ENCODE assay signal across 5 cellular contexts in genomic region chr2:189687796-189688195, GRCh38. TPM values are rescaled to one million over a fixed set of nuclear protein-coding genes. Genes with fewer than 3 reads are reported as not detected.
DNase-seq lines count a peak whose midpoint lies in the region; ATAC-seq, FAIRE-seq and TF ChIP-seq lines count a peak whose summit lies in the region.
"Not testable (repeated sequence)": the region's sequence is repeated elsewhere in the genome, so short reads cannot be mapped to it uniquely, and the experiment has no call there.

No MANE protein-coding gene starts in this region.

- not testable (repeated sequence) for H2AK5ac ChIP-seq in IMR-90 (ENCODE audit: low read depth, low read length)

- not testable (repeated sequence) for TF ChIP-seq CTCF in A549 (IDR thresholded peaks at IDR 0.05); IMR-90 (conservative IDR thresholded peaks at IDR 0.05; ENCODE audit: low read depth, low read length); K562 (IDR thresholded peaks at IDR 0.05 in 2 of 3, conservative IDR thresholded peaks at IDR 0.05 in 1 of 3; ENCODE audit: insufficient read depth in 2 of 3, low read depth in 1 of 3, low read length in 3 of 3); HepG2 (CRISPR knock-in tag; IDR thresholded peaks at IDR 0.05)

- not testable (repeated sequence) for H4K20me1 ChIP-seq in IMR-90 (ENCODE audit: insufficient read depth, low read length); K562 (replicated peaks; ENCODE audit: control insufficient read depth, insufficient read depth, low read length); HepG2 (ENCODE audit: insufficient read depth, low read length)

- H3K18ac ChIP-seq in IMR-90 (ENCODE audit: low read depth, low read length): not testable (repeated sequence)

- not testable (repeated sequence) for H3K9ac ChIP-seq in IMR-90 (ENCODE audit: low read depth, low read length); K562 (ENCODE audit: insufficient read depth in 1 of 2, low read depth in 2 of 2, low read length in 2 of 2); HepG2 (ENCODE audit: insufficient read depth, low read depth, low read length)

- not testable (repeated sequence) for H2AFZ ChIP-seq in IMR-90 (replicated peaks; ENCODE audit: low read length, poor library complexity); K562 (ENCODE audit: low read depth, low read length); HepG2 (ENCODE audit: low read length)

- not testable (repeated sequence) for H3K4me3 ChIP-seq in A549; IMR-90 (ENCODE audit: insufficient read depth, low read depth, low read length); K562; HepG2 (replicated peaks in 1 of 3; ENCODE audit: insufficient read depth in 1 of 3, low read depth in 2 of 3, low read length in 3 of 3)

- not testable (repeated sequence) for H3K9me1 ChIP-seq in IMR-90 (ENCODE audit: insufficient read depth, low read length); K562 (ENCODE audit: control insufficient read depth, insufficient read depth, low read length)

- H2BK120ac ChIP-seq in IMR-90 (ENCODE audit: low read depth, low read length): not testable (repeated sequence)

- FAIRE-seq in A549 (lab: Jason Lieb, UNC); K562 (lab: Jason Lieb, UNC); HepG2 (lab: Jason Lieb, UNC): not testable (repeated sequence)

- intact Hi-C loops in IMR-90 (cut with micrococcal nuclease); K562 (cut with micrococcal nuclease); HepG2 (cut with micrococcal nuclease; ENCODE audit: unreplicated experiment): not testable (repeated sequence)

- H3K4me3 Mint-ChIP-seq in activated T-cell treated with anti-CD3 and anti-CD28 coated beads, Interleukin-2, amount 50 U/mL, for 72 hours: not testable (repeated sequence)

- not testable (repeated sequence) for DNase-seq in A549 (ENCODE audit: low read depth in 1 of 2, low spot score in 1 of 2); IMR-90; activated T-cell treated with anti-CD3 and anti-CD28 coated beads, Interleukin-2, amount 50 U/mL, for 72 hours; K562 (ENCODE audit: extremely low read depth in 1 of 4, low spot score in 3 of 4); HepG2 (ENCODE audit: low spot score)

- not testable (repeated sequence) for ATAC-seq in A549; IMR-90 (ENCODE audit: low read depth); activated T-cell treated with anti-CD3 and anti-CD28 coated beads, Interleukin-2, amount 50 U/mL, for 72 hours (replicated peaks in 1 of 2); K562; HepG2

- H2BK20ac ChIP-seq in IMR-90 (ENCODE audit: low read depth, low read length): not testable (repeated sequence)

- not testable (repeated sequence) for H2AK9ac ChIP-seq in IMR-90 (replicated peaks; ENCODE audit: low read depth, low read length, poor library complexity)

- CTCF ChIA-PET in A549 (lab: Yijun Ruan, JAX): interaction anchor here (0.9 to 4.0 kb wide), 3 partner anchors 11 to 27 kb away, joined by 3 to 11 read pairs (median 7); no protein-coding TSS in a partner anchor
- CTCF ChIA-PET in IMR-90 (lab: Yijun Ruan, JAX); K562 (lab: Yijun Ruan, JAX; ENCODE audit: low intra/inter-chr PET ratio); HepG2 (lab: Yijun Ruan, JAX; ENCODE audit: low intra/inter-chr PET ratio, low total read pairs): not testable (repeated sequence)

- not testable (repeated sequence) for H3K79me2 ChIP-seq in K562 (ENCODE audit: control insufficient read depth, insufficient read depth, low read length); HepG2 (ENCODE audit: insufficient read depth, low read length)

- H3K27ac Mint-ChIP-seq in activated T-cell treated with anti-CD3 and anti-CD28 coated beads, Interleukin-2, amount 50 U/mL, for 72 hours: peak overlapping the region; percentile 13

- H3K9me3 Mint-ChIP-seq in activated T-cell treated with anti-CD3 and anti-CD28 coated beads, Interleukin-2, amount 50 U/mL, for 72 hours: not testable (repeated sequence)

- H3K36me3 Mint-ChIP-seq in activated T-cell treated with anti-CD3 and anti-CD28 coated beads, Interleukin-2, amount 50 U/mL, for 72 hours (ENCODE audit: insufficient read depth in 2 of 2): not testable (repeated sequence)

- H3K4me2 ChIP-seq in A549; IMR-90 (ENCODE audit: low read depth, low read length); K562 (ENCODE audit: insufficient read depth, low read length); HepG2 (ENCODE audit: low read depth, low read length): not testable (repeated sequence)

- H2BK5ac ChIP-seq in IMR-90 (ENCODE audit: low read depth, low read length, poor library complexity, severe bottlenecking): not testable (repeated sequence)

- not testable (repeated sequence) for TF ChIP-seq POLR2A in A549 (IDR thresholded peaks at IDR 0.05; ENCODE audit: low read length); IMR-90 (IDR thresholded peaks at IDR 0.05; ENCODE audit: low read depth, low read length); K562 (conservative IDR thresholded peaks at IDR 0.05); HepG2 (IDR thresholded peaks at IDR 0.05; ENCODE audit: insufficient read depth in 1 of 2, low read depth in 2 of 2, low read length in 2 of 2)

- H3K14ac ChIP-seq in IMR-90 (replicated peaks; ENCODE audit: low read depth, low read length): not testable (repeated sequence)

- H3K27ac ChIP-seq in A549; IMR-90 (ENCODE audit: insufficient read depth, low read length); K562 (ENCODE audit: extremely low read depth, low read depth, low read length); HepG2 (ENCODE audit: extremely low read length, insufficient read depth, low read length): not testable (repeated sequence)

- not testable (repeated sequence) for H2BK15ac ChIP-seq in IMR-90 (ENCODE audit: low read depth, low read length)

- H3K4me1 ChIP-seq in A549; IMR-90 (ENCODE audit: control insufficient read depth, insufficient read depth, low read length); K562 (replicated peaks in 1 of 2; ENCODE audit: control insufficient read depth in 2 of 2, insufficient read depth in 2 of 2, low read length in 2 of 2); HepG2 (ENCODE audit: insufficient read depth, low read length): not testable (repeated sequence)

- in situ Hi-C loops in IMR-90 (cut with MboI; ENCODE audit: low sequenced_read_pairs); K562 (cut with MboI); HepG2 (cut with HindIII; ENCODE audit: extremely low pct_ligation_motif_present, low pct_unique_long_range_greater_than_20kb): not testable (repeated sequence)

- not testable (repeated sequence) for H3K23ac ChIP-seq in IMR-90 (ENCODE audit: low read depth, low read length)

- not testable (repeated sequence) for H3K56ac ChIP-seq in IMR-90 (ENCODE audit: extremely low read depth, insufficient read depth, low read length)

- not testable (repeated sequence) for TF ChIP-seq EP300 in A549 (IDR thresholded peaks at IDR 0.05); K562 (IDR thresholded peaks at IDR 0.05; ENCODE audit: low read length); HepG2 (IDR thresholded peaks at IDR 0.05; ENCODE audit: low read depth in 2 of 2, low read length in 2 of 2); HepG2 (CRISPR knock-in tag; IDR thresholded peaks at IDR 0.05; ENCODE audit: borderline replicate concordance)

- not testable (repeated sequence) for H3K27me3 Mint-ChIP-seq in activated T-cell treated with anti-CD3 and anti-CD28 coated beads, Interleukin-2, amount 50 U/mL, for 72 hours (ENCODE audit: low read depth)

- dilution Hi-C loops in IMR-90 (cut with HindIII; ENCODE audit: low sequenced_read_pairs, unreplicated experiment): not testable (repeated sequence)

- not testable (repeated sequence) for H4K5ac ChIP-seq in IMR-90 (ENCODE audit: low read depth, low read length)

- not testable (repeated sequence) for H3K27me3 ChIP-seq in IMR-90 (ENCODE audit: control insufficient read depth, insufficient read depth, low read length); K562 (ENCODE audit: control insufficient read depth in 2 of 2, insufficient read depth in 2 of 2, low read length in 2 of 2); HepG2 (ENCODE audit: control insufficient read depth in 1 of 2, insufficient read depth in 2 of 2, low read length in 2 of 2)

- TF ChIP-seq RAD21 in A549 (conservative IDR thresholded peaks at IDR 0.05 in 1 of 2, IDR thresholded peaks at IDR 0.05 in 1 of 2); IMR-90 (IDR thresholded peaks at IDR 0.05; ENCODE audit: low read length); K562 (CRISPR knock-in tag; conservative IDR thresholded peaks at IDR 0.05 in 1 of 2, IDR thresholded peaks at IDR 0.05 in 1 of 2); HepG2 (CRISPR knock-in tag; IDR thresholded peaks at IDR 0.05): not testable (repeated sequence)

- H3K36me3 ChIP-seq in IMR-90 (ENCODE audit: control insufficient read depth, insufficient read depth, low read length); K562 (ENCODE audit: control insufficient read depth, insufficient read depth, low read length); HepG2 (replicated peaks in 1 of 2; ENCODE audit: control insufficient read depth in 1 of 2, insufficient read depth in 2 of 2, low read length in 2 of 2): not testable (repeated sequence)

- H4K8ac ChIP-seq in IMR-90 (ENCODE audit: low read depth in 2 of 2, low read length in 2 of 2): not testable (repeated sequence)

- H3K79me1 ChIP-seq in IMR-90 (ENCODE audit: low read depth in 1 of 2, low read length in 2 of 2): not testable (repeated sequence)

- peaks cover 30% of the 10 kb centered on the region for H3K4me1 Mint-ChIP-seq in activated T-cell treated with anti-CD3 and anti-CD28 coated beads, Interleukin-2, amount 50 U/mL, for 72 hours (ENCODE audit: low read depth)

- not testable (repeated sequence) for BruUV-seq in IMR-90 (replicated peaks; lab: Mats Ljungman, UMichigan); HepG2 (replicated peaks; lab: Mats Ljungman, UMichigan)
- TSS peak; percentile 86 for BruUV-seq in K562 (replicated peaks; lab: Mats Ljungman, UMichigan)

- POLR2A ChIA-PET in A549 (lab: Yijun Ruan, JAX); IMR-90 (lab: Charles Lee; ENCODE audit: unreplicated experiment); K562 (lab: Yijun Ruan, JAX); HepG2 (lab: Yijun Ruan, JAX): not testable (repeated sequence)

- not testable (repeated sequence) for H3K9me3 ChIP-seq in A549; IMR-90 (ENCODE audit: control insufficient read depth, insufficient read depth, low read length); K562 (replicated peaks; ENCODE audit: control insufficient read depth, insufficient read depth, low read depth, low read length); HepG2 (ENCODE audit: low read length)

- WGBS in A549 (ENCODE audit: missing lambda C conversion rate): 43% methylated on average over 1 of the region's 1 CpG
- no CpG with 5 or more reads among the region's 1 CpG for WGBS in IMR-90 (ENCODE audit: extremely low coverage in 2 of 2, insufficient read length in 1 of 2), 2 experiments
- 40% methylated on average over 1 of the region's 1 CpG for WGBS in K562 (ENCODE audit: insufficient coverage, low coverage, missing lambda C conversion rate)
- WGBS in HepG2 (ENCODE audit: low lambda C conversion rate): 83% methylated on average over 1 of the region's 1 CpG

- not testable (repeated sequence) for H3K4ac ChIP-seq in IMR-90 (ENCODE audit: low read depth, low read length)

- not testable (repeated sequence) for H4K91ac ChIP-seq in IMR-90 (ENCODE audit: insufficient read depth, low read depth, low read length)

RNA-seq across cellular contexts. Expression of gene ANKAR, which starts 13.3 kb away (rescaled TPM):
- 3.1 and 4.8 TPM in 2 replicates for polyA plus RNA-seq in A549 (2011; rRNA removed)
- 0.70 and 1.1 TPM in 2 replicates for polyA plus RNA-seq in A549 (2012; cell fraction: cytosol; rRNA removed)
- polyA plus RNA-seq in A549 (2012; cell fraction: nucleus; rRNA removed): 0.58 and 0.69 TPM in 2 replicates
- polyA plus RNA-seq in A549 (2017; fragmentation: RNase III; extraction: RNeasy Plus Mini Kit Qiagen cat#74134 plus additional on column Dnase treatment): 1.7 to 2.3 TPM (median 2.2 TPM) in 3 replicates
- polyA minus RNA-seq in A549 (2011; rRNA and poly(A)+ RNA removed): 3.3 and 4.4 TPM in 2 replicates
- 2.2 and 4.4 TPM in 2 replicates for total RNA-seq in IMR-90 (2012; rRNA removed)
- polyA plus RNA-seq in IMR-90 (2012; rRNA removed): 0.96 and 1.1 TPM in 2 replicates
- polyA plus RNA-seq in IMR-90 (2012; cell fraction: cytosol; rRNA removed): 0.25 and 0.53 TPM in 2 replicates
- 0.66 and 3.6 TPM in 2 replicates for polyA plus RNA-seq in IMR-90 (2012; cell fraction: nucleus; rRNA removed; ENCODE audit: low replicate concordance)
- total RNA-seq in activated T-cell treated with anti-CD3 and anti-CD28 coated beads, Interleukin-2, amount 50 U/mL, for 72 hours: 1 to 10 TPM; 5.9 to 7.5 TPM
- 1.1 and 1.5 TPM in 2 replicates for total RNA-seq in K562 (2011; cell fraction: chromatin; rRNA removed; ENCODE audit: low replicate concordance)
- total RNA-seq in K562 (2011; cell fraction: nucleolus; rRNA removed): 0.33 and 0.39 TPM in 2 replicates
- total RNA-seq in K562 (2011; cell fraction: nucleoplasm; rRNA removed): 1.2 and 1.8 TPM in 2 replicates
- 0.14 and 0.29 TPM in 2 replicates for total RNA-seq in K562 (2014; rRNA removed)
- 0.44 and 0.73 TPM in 2 replicates for total RNA-seq in K562 (2014; rRNA removed; fragmentation: Illumina TruSeq; extraction: Trizol)
- total RNA-seq in K562 (2015; rRNA removed; fragmentation: Illumina TruSeq; extraction: Trizol): 0.51 and 0.68 TPM in 2 replicates
- 0.49 and 0.74 TPM in 2 replicates for total RNA-seq in K562 (2021)
- polyA plus RNA-seq in K562 (2011; rRNA removed): 0.47 and 0.52 TPM in 2 replicates
- polyA plus RNA-seq in K562 (2011; cell fraction: cytosol; rRNA removed): 0.06 and 0.07 TPM in 2 replicates
- polyA plus RNA-seq in K562 (2011; cell fraction: nucleus; rRNA removed): 0.41 and 0.59 TPM in 2 replicates
- polyA plus RNA-seq in K562 (2012): 0.22 and 0.58 TPM in 2 replicates
- 0.21 and 0.60 TPM in 2 replicates for polyA plus RNA-seq in K562 (2014; fragmentation: Illumina TruSeq; extraction: Trizol)
- under 1 TPM; 0.27 to 0.39 TPM for polyA plus RNA-seq in K562 (2014; fragmentation: Nextera tagmentation; extraction: Ambion mirVana)
- polyA plus RNA-seq in K562 (2014; rRNA removed): 0.04 and 0.23 TPM in 2 replicates
- 1.2 and 1.6 TPM in 2 replicates for polyA minus RNA-seq in K562 (2011; rRNA and poly(A)+ RNA removed)
- polyA minus RNA-seq in K562 (2011; cell fraction: cytosol; rRNA and poly(A)+ RNA removed): 0.57 TPM in 1 of 2 replicates, not detected in the other
- 0.54 and 1.6 TPM in 2 replicates for polyA minus RNA-seq in K562 (2011; cell fraction: nucleus; rRNA and poly(A)+ RNA removed)
- total RNA-seq in HepG2 (2016; rRNA removed; fragmentation: Illumina TruSeq; extraction: Trizol): 3.0 and 3.6 TPM in 2 replicates
- total RNA-seq in HepG2 (2016; cell fraction: cytosol; rRNA removed; fragmentation: Illumina TruSeq; extraction: Trizol; ENCODE audit: low read depth): 10.4 and 13.3 TPM in 2 replicates
- total RNA-seq in HepG2 (2016; cell fraction: insoluble cytoplasmic fraction; rRNA removed; fragmentation: Illumina TruSeq; extraction: Trizol): 2.7 and 4.7 TPM in 2 replicates
- 4.9 and 7.6 TPM in 2 replicates for total RNA-seq in HepG2 (2016; cell fraction: membrane; rRNA removed; fragmentation: Illumina TruSeq; extraction: Trizol)
- total RNA-seq in HepG2 (2016; cell fraction: nucleus; rRNA removed; fragmentation: Illumina TruSeq; extraction: Trizol): 8.9 and 14.3 TPM in 2 replicates
- 3.8 and 5.0 TPM in 2 replicates for polyA plus RNA-seq in HepG2 (2011; rRNA removed)
- polyA plus RNA-seq in HepG2 (2011; cell fraction: cytosol; rRNA removed): 1.7 and 3.3 TPM in 2 replicates
- 3.2 and 4.1 TPM in 2 replicates for polyA plus RNA-seq in HepG2 (2011; cell fraction: nucleus; rRNA removed)
- polyA plus RNA-seq in HepG2 (2012): 2.9 and 4.3 TPM in 2 replicates
- 2.8 and 4.3 TPM in 2 replicates for polyA plus RNA-seq in HepG2 (2016; cell fraction: cytosol; fragmentation: Illumina TruSeq; extraction: Trizol; ENCODE audit: low read depth)
- polyA plus RNA-seq in HepG2 (2016; cell fraction: insoluble cytoplasmic fraction; fragmentation: Illumina TruSeq; extraction: Trizol; ENCODE audit: low read depth): 2.9 and 3.8 TPM in 2 replicates
- polyA plus RNA-seq in HepG2 (2016; cell fraction: membrane; fragmentation: Illumina TruSeq; extraction: Trizol; ENCODE audit: low read depth): 4.6 and 5.3 TPM in 2 replicates
- 6.4 and 7.4 TPM in 2 replicates for polyA plus RNA-seq in HepG2 (2016; cell fraction: nucleus; fragmentation: Illumina TruSeq; extraction: Trizol; ENCODE audit: insufficient read depth, low read depth)
- polyA minus RNA-seq in HepG2 (2011; rRNA and poly(A)+ RNA removed; ENCODE audit: low replicate concordance): 0.37 and 3.8 TPM in 2 replicates
- 2.1 and 2.5 TPM in 2 replicates for polyA minus RNA-seq in HepG2 (2011; cell fraction: cytosol; rRNA and poly(A)+ RNA removed)
- polyA minus RNA-seq in HepG2 (2011; cell fraction: nucleus; rRNA and poly(A)+ RNA removed): 36.9 and 38.0 TPM in 2 replicates

RNA-seq across cellular contexts. Expression of gene ASNSD1, which starts 26.5 kb away (rescaled TPM):
- 47.7 and 69.0 TPM in 2 replicates for polyA plus RNA-seq in A549 (2011; rRNA removed)
- polyA plus RNA-seq in A549 (2012; cell fraction: cytosol; rRNA removed): 13.8 and 15.4 TPM in 2 replicates
- polyA plus RNA-seq in A549 (2012; cell fraction: nucleus; rRNA removed): 3.8 and 7.1 TPM in 2 replicates
- polyA plus RNA-seq in A549 (2017; fragmentation: RNase III; extraction: RNeasy Plus Mini Kit Qiagen cat#74134 plus additional on column Dnase treatment): 45.9 to 52.1 TPM (median 47.9 TPM) in 3 replicates
- 10.5 and 12.0 TPM in 2 replicates for polyA minus RNA-seq in A549 (2011; rRNA and poly(A)+ RNA removed)
- total RNA-seq in IMR-90 (2012; rRNA removed): 35.7 and 67.5 TPM in 2 replicates
- polyA plus RNA-seq in IMR-90 (2012; rRNA removed): 20.0 and 29.1 TPM in 2 replicates
- 8.7 and 10.1 TPM in 2 replicates for polyA plus RNA-seq in IMR-90 (2012; cell fraction: cytosol; rRNA removed)
- polyA plus RNA-seq in IMR-90 (2012; cell fraction: nucleus; rRNA removed; ENCODE audit: low replicate concordance): 3.1 and 9.5 TPM in 2 replicates
- total RNA-seq in activated T-cell treated with anti-CD3 and anti-CD28 coated beads, Interleukin-2, amount 50 U/mL, for 72 hours: 10 to 100 TPM; 52.1 to 59.1 TPM
- total RNA-seq in K562 (2011; cell fraction: chromatin; rRNA removed; ENCODE audit: low replicate concordance): 9.2 and 28.4 TPM in 2 replicates
- total RNA-seq in K562 (2011; cell fraction: nucleolus; rRNA removed): 6.0 and 7.0 TPM in 2 replicates
- total RNA-seq in K562 (2011; cell fraction: nucleoplasm; rRNA removed): 10.2 and 10.3 TPM in 2 replicates
- total RNA-seq in K562 (2014; rRNA removed): 25.1 and 26.9 TPM in 2 replicates
- 41.2 and 47.2 TPM in 2 replicates for total RNA-seq in K562 (2014; rRNA removed; fragmentation: Illumina TruSeq; extraction: Trizol)
- 40.1 and 40.5 TPM in 2 replicates for total RNA-seq in K562 (2015; rRNA removed; fragmentation: Illumina TruSeq; extraction: Trizol)
- total RNA-seq in K562 (2021): 23.9 and 27.0 TPM in 2 replicates
- 19.1 and 31.7 TPM in 2 replicates for polyA plus RNA-seq in K562 (2011; rRNA removed)
- polyA plus RNA-seq in K562 (2011; cell fraction: cytosol; rRNA removed): 3.4 and 9.2 TPM in 2 replicates
- 5.1 and 7.2 TPM in 2 replicates for polyA plus RNA-seq in K562 (2011; cell fraction: nucleus; rRNA removed)
- 17.7 and 21.5 TPM in 2 replicates for polyA plus RNA-seq in K562 (2012)
- 33.6 and 46.5 TPM in 2 replicates for polyA plus RNA-seq in K562 (2014; fragmentation: Illumina TruSeq; extraction: Trizol)
- 10 to 100 TPM; 38.3 to 56.4 TPM for polyA plus RNA-seq in K562 (2014; fragmentation: Nextera tagmentation; extraction: Ambion mirVana)
- 28.4 and 30.3 TPM in 2 replicates for polyA plus RNA-seq in K562 (2014; rRNA removed)
- polyA minus RNA-seq in K562 (2011; rRNA and poly(A)+ RNA removed): 40.6 and 40.8 TPM in 2 replicates
- 32.7 and 48.7 TPM in 2 replicates for polyA minus RNA-seq in K562 (2011; cell fraction: cytosol; rRNA and poly(A)+ RNA removed)
- polyA minus RNA-seq in K562 (2011; cell fraction: nucleus; rRNA and poly(A)+ RNA removed): 7.0 and 13.2 TPM in 2 replicates
- 96.6 and 166 TPM in 2 replicates for total RNA-seq in HepG2 (2016; rRNA removed; fragmentation: Illumina TruSeq; extraction: Trizol)
- 36.4 and 45.6 TPM in 2 replicates for total RNA-seq in HepG2 (2016; cell fraction: cytosol; rRNA removed; fragmentation: Illumina TruSeq; extraction: Trizol; ENCODE audit: low read depth)
- 99.9 and 166 TPM in 2 replicates for total RNA-seq in HepG2 (2016; cell fraction: insoluble cytoplasmic fraction; rRNA removed; fragmentation: Illumina TruSeq; extraction: Trizol)
- 85.2 and 99.8 TPM in 2 replicates for total RNA-seq in HepG2 (2016; cell fraction: membrane; rRNA removed; fragmentation: Illumina TruSeq; extraction: Trizol)
- total RNA-seq in HepG2 (2016; cell fraction: nucleus; rRNA removed; fragmentation: Illumina TruSeq; extraction: Trizol): 44.0 and 50.3 TPM in 2 replicates
- polyA plus RNA-seq in HepG2 (2011; rRNA removed): 26.9 and 35.1 TPM in 2 replicates
- 14.0 and 22.3 TPM in 2 replicates for polyA plus RNA-seq in HepG2 (2011; cell fraction: cytosol; rRNA removed)
- 9.7 and 13.3 TPM in 2 replicates for polyA plus RNA-seq in HepG2 (2011; cell fraction: nucleus; rRNA removed)
- 44.4 and 56.1 TPM in 2 replicates for polyA plus RNA-seq in HepG2 (2012)
- 29.3 and 47.9 TPM in 2 replicates for polyA plus RNA-seq in HepG2 (2016; cell fraction: cytosol; fragmentation: Illumina TruSeq; extraction: Trizol; ENCODE audit: low read depth)
- 142 and 145 TPM in 2 replicates for polyA plus RNA-seq in HepG2 (2016; cell fraction: insoluble cytoplasmic fraction; fragmentation: Illumina TruSeq; extraction: Trizol; ENCODE audit: low read depth)
- 58.2 and 68.6 TPM in 2 replicates for polyA plus RNA-seq in HepG2 (2016; cell fraction: membrane; fragmentation: Illumina TruSeq; extraction: Trizol; ENCODE audit: low read depth)
- polyA plus RNA-seq in HepG2 (2016; cell fraction: nucleus; fragmentation: Illumina TruSeq; extraction: Trizol; ENCODE audit: insufficient read depth, low read depth): 60.3 and 61.7 TPM in 2 replicates
- 5.9 and 8.2 TPM in 2 replicates for polyA minus RNA-seq in HepG2 (2011; rRNA and poly(A)+ RNA removed; ENCODE audit: low replicate concordance)
- 58.7 and 64.4 TPM in 2 replicates for polyA minus RNA-seq in HepG2 (2011; cell fraction: cytosol; rRNA and poly(A)+ RNA removed)
- 32.3 and 35.6 TPM in 2 replicates for polyA minus RNA-seq in HepG2 (2011; cell fraction: nucleus; rRNA and poly(A)+ RNA removed)
